In the genomic region with DNA sequence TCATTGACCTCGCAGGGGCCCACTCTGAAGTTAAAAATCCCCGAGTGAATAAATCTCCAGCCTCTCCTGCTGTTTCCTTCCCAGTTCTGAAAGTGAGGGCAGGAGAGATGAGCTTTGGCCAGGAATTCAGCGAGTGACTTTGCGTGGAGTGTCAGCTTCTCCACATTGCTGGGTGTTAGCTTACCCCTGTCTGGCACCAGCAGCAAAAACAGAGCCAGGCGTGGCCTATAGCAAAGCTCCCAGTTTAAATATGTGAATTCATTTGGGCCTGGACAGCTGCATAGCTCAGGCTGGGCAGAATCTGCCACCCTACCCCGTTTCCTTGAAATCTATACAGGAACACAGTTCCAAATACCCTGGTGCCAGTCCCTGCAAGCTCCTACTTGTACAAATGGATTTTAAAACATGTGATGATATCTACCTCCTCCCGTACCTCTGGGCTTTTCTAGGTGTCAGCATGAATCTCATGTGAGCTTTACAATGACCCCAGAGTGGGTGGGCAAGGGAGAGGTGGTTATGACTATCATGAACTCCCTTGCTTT, we compare ENCODE assay signal across 22 cellular contexts. TPM values are rescaled to one million over a fixed set of nuclear protein-coding genes. Genes with fewer than 3 reads are reported as not detected.
DNase-seq lines count a peak whose midpoint lies in the region; FAIRE-seq and TF ChIP-seq lines count a peak whose summit lies in the region.
"Had no signal": no experiment of that assay in that cellular context is flagged by ENCODE, and none has a peak within 500 bp of the region (broad histone marks: within the 10 kb centered on the region; RNA-seq: fewer than 3 reads in every experiment).

No MANE protein-coding gene starts in this region.

- BruUV-seq in MCF 10A (replicated peaks; lab: Mats Ljungman, UMichigan): no TSS peak
- no TSS peak for BruUV-seq in mammary epithelial cell (replicated peaks; lab: Mats Ljungman, UMichigan)

- dilution Hi-C loops in mammary epithelial cell (cut with HindIII; ENCODE audit: low sequenced_read_pairs): no loop called here
- dilution Hi-C loops in keratinocyte (cut with MboI; ENCODE audit: extremely low pct_ligation_motif_present, low sequenced_read_pairs): no loop called here

- H3K79me2 ChIP-seq in mammary epithelial cell (ENCODE audit: insufficient read depth, low read length) (peaks cover 78% of the 10 kb centered on the region), keratinocyte (ENCODE audit: control insufficient read depth, insufficient read depth, low read length) (no peaks in the 10 kb centered on the region)

- H3K4me1 Mint-ChIP-seq in MCF 10A (ENCODE audit: insufficient read depth, unreplicated experiment): peaks cover 7% of the 10 kb centered on the region

- intact Hi-C loops in MCF 10A (cut with micrococcal nuclease): no loop called here
- intact Hi-C loops in mammary epithelial cell (cut with micrococcal nuclease): no loop called here
- intact Hi-C loops in sigmoid colon (cut with DNase I): no loop called here
- intact Hi-C loops in vagina (cut with DNase I): no loop called here

- H2AFZ ChIP-seq in mammary epithelial cell (ENCODE audit: low read depth, low read length) (no peak overlapping the region), keratinocyte (ENCODE audit: control insufficient read depth, low read length) (peak overlapping the region; percentile 14)

- no peak overlapping the region for H3K27ac ChIP-seq in mammary epithelial cell (ENCODE audit: insufficient read depth, low read depth, low read length)
- H3K27ac ChIP-seq in keratinocyte (ENCODE audit: control insufficient read depth, insufficient read depth, low read length): no peak overlapping the region
- H3K27ac ChIP-seq in sigmoid colon: peak overlapping the region; percentile 54 to 80 (median 70)
- peak overlapping the region; percentile 54 for H3K27ac ChIP-seq in vagina
- H3K27ac ChIP-seq: 22Rv1, pancreas, thoracic aorta had no signal

- H3K4me3 ChIP-seq in mammary epithelial cell (replicated peaks in 1 of 3; ENCODE audit: insufficient read depth in 1 of 3, low read depth in 2 of 3, low read length in 3 of 3) (no peak overlapping the region), keratinocyte (ENCODE audit: control insufficient read depth in 2 of 3, extremely low read depth in 1 of 3, insufficient read depth in 2 of 3, low read depth in 1 of 3, low read length in 3 of 3) (no peak overlapping the region), sigmoid colon (no peak overlapping the region), vagina (no peak overlapping the region)
- H3K4me3 ChIP-seq: lung, pancreas, thoracic aorta had no signal

- CTCF ChIA-PET in MCF 10A (lab: Yijun Ruan, JAX) (interaction anchor here (0.6 to 1.5 kb wide), 6 partner anchors 9 to 383 kb away, joined by 3 to 9 read pairs (median 4); no protein-coding TSS in a partner anchor), mammary epithelial cell (lab: Charles Lee; ENCODE audit: low non-redundant PET) (interaction anchor here (0.6 kb wide), 1 partner anchor 25 kb away, joined by 19 read pairs; no protein-coding TSS in a partner anchor)

- peak overlapping the region; percentile 1 for H3K27ac Mint-ChIP-seq in MCF 10A (ENCODE audit: low read depth, unreplicated experiment)
- H3K27ac Mint-ChIP-seq: activated naive CD8-positive, alpha-beta T cell treated with anti-CD3 and anti-CD28 coated beads, Interleukin-2, amount 50 U/mL, for 24 hours had no signal

- H3K9me3 Mint-ChIP-seq in MCF 10A (ENCODE audit: unreplicated experiment): no peaks in the 10 kb centered on the region
- H3K9me3 Mint-ChIP-seq: activated naive CD8-positive, alpha-beta T cell treated with anti-CD3 and anti-CD28 coated beads, Interleukin-2, amount 50 U/mL, for 24 hours; naive thymus-derived CD4-positive, alpha-beta T cell had no signal

- H3K27me3 Mint-ChIP-seq in MCF 10A (ENCODE audit: insufficient read depth, unreplicated experiment): no peaks in the 10 kb centered on the region
- H3K27me3 Mint-ChIP-seq: activated naive CD8-positive, alpha-beta T cell treated with anti-CD3 and anti-CD28 coated beads, Interleukin-2, amount 50 U/mL, for 24 hours had no signal

- no peak overlapping the region for H3K4me3 Mint-ChIP-seq in MCF 10A (ENCODE audit: unreplicated experiment)
- H3K4me3 Mint-ChIP-seq: activated naive CD8-positive, alpha-beta T cell treated with anti-CD3 and anti-CD28 coated beads, Interleukin-2, amount 50 U/mL, for 24 hours; naive thymus-derived CD4-positive, alpha-beta T cell had no signal

- no peaks in the 10 kb centered on the region for H3K9me3 ChIP-seq in mammary epithelial cell (replicated peaks; ENCODE audit: insufficient read depth, low read length)
- no peaks in the 10 kb centered on the region for H3K9me3 ChIP-seq in keratinocyte (ENCODE audit: control insufficient read depth, low read depth, low read length)
- no peaks in the 10 kb centered on the region for H3K9me3 ChIP-seq in sigmoid colon
- no peaks in the 10 kb centered on the region for H3K9me3 ChIP-seq in vagina
- H3K9me3 ChIP-seq: BE2C, pancreas, thoracic aorta had no signal

- H3K4me1 ChIP-seq in mammary epithelial cell (ENCODE audit: insufficient read depth, low read length) (peaks cover 7% of the 10 kb centered on the region), keratinocyte (ENCODE audit: control insufficient read depth, extremely low read depth, insufficient read depth, low read length) (peaks cover 14% of the 10 kb centered on the region), sigmoid colon (peaks cover 0 to 84% (median 76%) of the 10 kb centered on the region in 4 donors), vagina (peaks cover 96% of the 10 kb centered on the region)
- H3K4me1 ChIP-seq: BE2C, pancreas had no signal

- H3K27me3 ChIP-seq in mammary epithelial cell (ENCODE audit: insufficient read depth, low read length) (no peaks in the 10 kb centered on the region), keratinocyte (ENCODE audit: control insufficient read depth, extremely low read depth, insufficient read depth, low read length) (no peaks in the 10 kb centered on the region), sigmoid colon (no peaks in the 10 kb centered on the region), vagina (no peaks in the 10 kb centered on the region)
- H3K27me3 ChIP-seq: BE2C, pancreas had no signal

- 43% methylated on average over 7 of the region's 7 CpGs for WGBS in mammary epithelial cell (ENCODE audit: low coverage, missing lambda C conversion rate)
- WGBS in sigmoid colon, 2 donors: 80 to 83% methylated on average over 7 of the region's 7 CpGs

- H3K36me3 ChIP-seq in mammary epithelial cell (ENCODE audit: insufficient read depth, low read length): peaks cover 9% of the 10 kb centered on the region
- peaks cover 1% of the 10 kb centered on the region in 2 experiments for H3K36me3 ChIP-seq in keratinocyte (ENCODE audit: control insufficient read depth in 2 of 2, extremely low read depth in 1 of 2, insufficient read depth in 2 of 2, low read length in 2 of 2)
- peaks cover 0 to 8% (median 0%) of the 10 kb centered on the region in 4 donors for H3K36me3 ChIP-seq in sigmoid colon
- no peaks in the 10 kb centered on the region for H3K36me3 ChIP-seq in vagina
- H3K36me3 ChIP-seq: BE2C, pancreas, thoracic aorta had no signal

- POLR2A ChIA-PET in MCF 10A (lab: Yijun Ruan, JAX): interaction anchor here (0.6 to 1.2 kb wide), 5 partner anchors 12 to 295 kb away, joined by 3 to 4 read pairs (median 3); no protein-coding TSS in a partner anchor

- TF ChIP-seq POLR2A in sigmoid colon (IDR thresholded peaks at IDR 0.05) (no peak), vagina (IDR thresholded peaks at IDR 0.05) (no peak)

- in situ Hi-C loops in mammary epithelial cell (cut with MboI; ENCODE audit: low sequenced_read_pairs in 2 of 2): no loop called here

- H3K4me2 ChIP-seq in mammary epithelial cell (ENCODE audit: insufficient read depth, low read depth, low read length) (no peak overlapping the region), keratinocyte (ENCODE audit: control insufficient read depth, extremely low read depth, insufficient read depth, low read depth, low read length) (peak overlapping the region; percentile 64)

- no peaks in the 10 kb centered on the region for H3K9me1 ChIP-seq in keratinocyte (ENCODE audit: control insufficient read depth, extremely low read depth, insufficient read depth, low read length)

- TF ChIP-seq EP300 in sigmoid colon (IDR thresholded peaks at IDR 0.05): no peak

- peaks cover 26% of the 10 kb centered on the region for H3K36me3 Mint-ChIP-seq in MCF 10A (ENCODE audit: insufficient read depth, unreplicated experiment)
- H3K36me3 Mint-ChIP-seq: naive thymus-derived CD4-positive, alpha-beta T cell had no signal

- TF ChIP-seq CTCF in MCF 10A (IDR thresholded peaks at IDR 0.05; ENCODE audit: unreplicated experiment): no peak
- TF ChIP-seq CTCF in mammary epithelial cell (conservative IDR thresholded peaks at IDR 0.05 in 1 of 2, IDR thresholded peaks at IDR 0.05 in 1 of 2; ENCODE audit: extremely low read depth in 1 of 2, insufficient read depth in 1 of 2, low read depth in 1 of 2, low read length in 2 of 2): no peak
- no peak for TF ChIP-seq CTCF in keratinocyte (optimal IDR thresholded peaks at IDR 0.05 in 1 of 3, IDR thresholded peaks at IDR 0.05 in 1 of 3, conservative IDR thresholded peaks at IDR 0.05 in 1 of 3; ENCODE audit: extremely low read depth in 1 of 3, insufficient read depth in 2 of 3, low read length in 3 of 3)
- TF ChIP-seq CTCF in sigmoid colon (IDR thresholded peaks at IDR 0.05): no peak
- TF ChIP-seq CTCF in vagina (IDR thresholded peaks at IDR 0.05): no peak

- H4K20me1 ChIP-seq in mammary epithelial cell (ENCODE audit: insufficient read depth, low read length): no peaks in the 10 kb centered on the region
- H4K20me1 ChIP-seq in keratinocyte (ENCODE audit: control insufficient read depth, extremely low read depth, insufficient read depth, low read length): no peaks in the 10 kb centered on the region

- FAIRE-seq in keratinocyte (lab: Jason Lieb, UNC) (peak; percentile 71), HTR-8/SVneo (lab: Jason Lieb, UNC) (no peak)
- FAIRE-seq: pancreas had no signal

- H3K9ac ChIP-seq in mammary epithelial cell (ENCODE audit: insufficient read depth, low read length) (no peak overlapping the region), keratinocyte (ENCODE audit: control insufficient read depth, extremely low read depth, insufficient read depth, low read length) (peak overlapping the region; percentile 23)

- DNase-seq in MCF 10A (ENCODE audit: unreplicated experiment) (no peak), mammary epithelial cell (no peak), keratinocyte (ENCODE audit: low read depth, low spot score) (no peak), sigmoid colon (peak; percentile 63), vagina (ENCODE audit: extremely low spot score in 2 of 2) (no peak), DMS 273 treated with DMSO at 0.1 percent for 48 hours (lab: John Stamatoyannopoulos, UW) (no peak), NCI-H146 (lab: John Stamatoyannopoulos, UW) (no peak), HTR-8/SVneo (ENCODE audit: insufficient read length, low spot score) (no peak)
- DNase-seq: activated CD4-positive, alpha-beta T cell treated with anti-CD3 and anti-CD28 coated beads for 48 hours; activated CD8-positive, alpha-beta memory T cell treated with anti-CD3 and anti-CD28 coated beads, Interleukin-2, amount 50 U/mL, for 4 hours; activated naive CD8-positive, alpha-beta T cell treated with anti-CD3 and anti-CD28 coated beads, Interleukin-2, amount 50 U/mL, for 24 hours; BE2C; Calu3; glutamatergic neuron; Kasumi-1; naive thymus-derived CD4-positive, alpha-beta T cell; NCI-H1092 treated with DMSO at 0.1 percent for 48 hours; NCI-H524; pancreas had no signal

RNA-seq across cellular contexts. Expression of a gene that starts 25.6 kb away (rescaled TPM):
- total RNA-seq in MCF 10A (2022) (44.9 and 50.6 TPM in 2 replicates), mammary epithelial cell (100 to 1,000 TPM; 118 to 521 TPM), sigmoid colon (100 to 1,000 TPM; 120 to 295 (median 205) TPM), vagina (262 TPM)
- polyA plus RNA-seq in mammary epithelial cell (105 TPM), keratinocyte (26.2 to 48.0 TPM (median 34.3 TPM) in 3 replicates), sigmoid colon (10 to 100 TPM in 2 of 3 donors, 1 to 10 TPM in 1; 4.6 to 40.0 (median 10.2) TPM)
- polyA minus RNA-seq in mammary epithelial cell (154 TPM), keratinocyte (40.6 to 57.9 TPM (median 43.2 TPM) in 3 replicates)
- 6.5 TPM for polyA plus RNA-seq in keratinocyte (2011; ENCODE audit: low read depth)
- polyA plus RNA-seq in keratinocyte (2011; cell fraction: cytosol; rRNA removed): 19.8 and 24.7 TPM in 2 replicates
- 59.4 and 63.8 TPM in 2 replicates for polyA plus RNA-seq in keratinocyte (2011; cell fraction: nucleus; rRNA removed)
- 13.0 and 47.5 TPM in 2 replicates for polyA plus RNA-seq in keratinocyte (2012; ENCODE audit: low replicate concordance)
- 24.2 TPM for polyA minus RNA-seq in keratinocyte (2011; cell fraction: cytosol; rRNA and poly(A)+ RNA removed)
- 33.6 and 53.5 TPM in 2 replicates for polyA minus RNA-seq in keratinocyte (2011; cell fraction: nucleus; rRNA and poly(A)+ RNA removed)
- polyA plus RNA-seq: naive thymus-derived CD4-positive, alpha-beta T cell had no signal

Comparison
In these comparisons a context has a peak if more than half of its experiments do, and no peak if none do; other contexts are left out.
1. H3K27ac ChIP-seq: peak in sigmoid colon (4 of 4) and vagina (single experiment); none in mammary epithelial cell (single experiment) and keratinocyte (single experiment).